Comparison of ENCODE assay signal across 11 cellular contexts in genomic region chr22:47918276-47918928, GRCh38.
DNase-seq lines count a peak whose midpoint lies in the region; ATAC-seq, FAIRE-seq and TF ChIP-seq lines count a peak whose summit lies in the region.
"Had no signal": no experiment of that assay in that cellular context is flagged by ENCODE, and none has a peak within 500 bp of the region (broad histone marks: within the 10 kb centered on the region; RNA-seq: fewer than 3 reads in every experiment).

No MANE protein-coding gene starts in this region.

- no peaks in the 10 kb centered on the region for H3K4me1 Mint-ChIP-seq in HFFc6 (ENCODE audit: low read depth)

- no peak for FAIRE-seq in small intestine (lab: Jason Lieb, UNC)

- no peaks in the 10 kb centered on the region for H3K36me3 ChIP-seq in small intestine (ENCODE audit: control insufficient read depth in 2 of 2, insufficient read depth in 2 of 2, low read length in 2 of 2)
- H3K36me3 ChIP-seq: heart left ventricle had no signal

- H3K9me3 Mint-ChIP-seq in HFFc6, result peaks cover 72% of the 10 kb centered on the region

- peak; percentile 94 for ATAC-seq in GM21381 (IDR thresholded peaks at IDR 0.05; ENCODE audit: unreplicated experiment)
- ATAC-seq: heart left ventricle had no signal

- H3K4me3 ChIP-seq in small intestine (ENCODE audit: low read depth in 1 of 2, low read length in 2 of 2), result no peak overlapping the region
- H3K4me3 ChIP-seq: heart left ventricle, skin epidermis had no signal

- WGBS in small intestine, 3 donors, result 63 to 68% (median 64%) methylated on average over 15 of the region's 15 CpGs

- H3K27me3 ChIP-seq in small intestine (ENCODE audit: control insufficient read depth in 2 of 2, insufficient read depth in 2 of 2, low read length in 2 of 2), result no peaks in the 10 kb centered on the region

- no peak for TF ChIP-seq CTCF in HFFc6 (IDR thresholded peaks at IDR 0.05)

- no peak overlapping the region for H3K27ac ChIP-seq in small intestine (ENCODE audit: low read depth in 1 of 2, low read length in 1 of 2)
- H3K27ac ChIP-seq: heart left ventricle, skin epidermis had no signal

- peaks cover 4% of the 10 kb centered on the region; the same call in 1 of the 2 replicates for H3K27me3 Mint-ChIP-seq in HFFc6 (ENCODE audit: insufficient read depth)

- H3K4me3 Mint-ChIP-seq in HFFc6, result no peak overlapping the region

- H3K27ac Mint-ChIP-seq in HFFc6, result no peak overlapping the region

- H3K36me3 Mint-ChIP-seq in HFFc6 (ENCODE audit: low read depth), result peaks cover 7% of the 10 kb centered on the region

- no peaks in the 10 kb centered on the region for H3K9me3 ChIP-seq in small intestine (ENCODE audit: control insufficient read depth, low read depth)
- H3K9me3 ChIP-seq: heart left ventricle had no signal

- peak; percentile 15 for DNase-seq in KBM-7
- DNase-seq in activated T-helper 9 cell treated with anti-CD3 and anti-CD28 coated beads, Interleukin-2, amount 50 U/mL, for 16 hours (ENCODE audit: low read depth), result peak; percentile 2
- peak; percentile 3 for DNase-seq in small intestine
- DNase-seq in epidermal melanocyte (ENCODE audit: insufficient read length, low spot score), result no peak
- no peak for DNase-seq in HUDEP-2 (lab: John Stamatoyannopoulos, UW; ENCODE audit: unreplicated experiment in 76 of 76)
- no peak for DNase-seq in HFFc6
- DNase-seq in dermis blood vessel endothelial cell, result no peak
- DNase-seq: activated CD4-positive, CD25-positive, alpha-beta regulatory T cell; heart left ventricle had no signal

- no peaks in the 10 kb centered on the region for H3K4me1 ChIP-seq in small intestine (ENCODE audit: control insufficient read depth in 2 of 2, insufficient read depth in 1 of 2, low read depth in 1 of 2, low read length in 1 of 2)
- H3K4me1 ChIP-seq: heart left ventricle had no signal

- in situ Hi-C loops in KBM-7 (cut with MboI; ENCODE audit: low pct_unique_long_range_greater_than_20kb, low sequenced_read_pairs), result no loop called here

Comparison
In these comparisons a context has a peak if more than half of its experiments do, and no peak if none do; other contexts are left out.
1. DNase-seq: peak in KBM-7 (single experiment), activated T-helper 9 cell treated with anti-CD3 and anti-CD28 coated beads, Interleukin-2, amount 50 U/mL, for 16 hours (single experiment) and small intestine (single experiment); none in epidermal melanocyte (single experiment), HUDEP-2 (0 of 76), HFFc6 (single experiment) and dermis blood vessel endothelial cell (single experiment).